Comparison of ENCODE assay signal across 18 cellular contexts in the genomic region with DNA sequence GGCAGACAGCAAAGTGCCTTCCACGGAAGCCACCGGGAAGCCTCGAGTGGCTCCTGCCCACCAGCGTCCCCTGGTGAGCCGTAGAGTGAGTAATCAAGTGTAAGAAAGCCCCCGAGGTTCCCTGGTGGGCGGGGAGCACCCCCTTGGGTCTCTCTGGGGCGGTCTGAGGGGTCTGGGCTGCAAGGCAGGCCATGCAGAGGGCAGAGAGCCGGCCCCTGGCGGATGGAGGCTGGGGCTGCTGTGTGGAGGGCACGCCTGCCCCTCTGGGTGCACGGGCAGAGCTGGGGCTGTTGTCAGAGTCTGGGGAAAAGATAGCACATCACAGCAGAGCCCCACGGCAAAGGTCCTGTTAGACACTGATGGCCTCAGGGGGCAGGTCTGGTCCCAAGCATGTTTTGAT.
"Had no signal": no experiment of that assay in that cellular context is flagged by ENCODE, and none has a peak within 500 bp of the region (broad histone marks: within the 10 kb centered on the region; RNA-seq: fewer than 3 reads in every experiment).

No MANE protein-coding gene starts in this region.

- DNase-seq: activated CD4-positive, alpha-beta memory T cell treated with anti-CD3 and anti-CD28 coated beads for 36 hours; activated CD4-positive, alpha-beta T cell treated with anti-CD3 and anti-CD28 coated beads for 48 hours; activated CD4-positive, CD25-positive, alpha-beta regulatory T cell treated with anti-CD3 and anti-CD28 coated beads, Interleukin-2, amount 50 U/mL, for 72 hours; activated CD8-positive, alpha-beta memory T cell treated with anti-CD3 and anti-CD28 coated beads for 24 hours; activated effector memory CD4-positive, alpha-beta T cell treated with anti-CD3 and anti-CD28 coated beads, Interleukin-2, amount 50 U/mL, for 16 hours; activated naive CD4-positive, alpha-beta T cell treated with Interleukin-2 at 50 U/mL for 16 hours; activated T-cell treated with anti-CD3 and anti-CD28 coated beads, Interleukin-2, amount 50 U/mL, for 4 hours; body of pancreas; Kasumi-1; KBM-7; NCI-H1105 treated with DMSO at 0.1 percent for 48 hours; NCI-H146; NCI-H187 treated with DMSO at 0.1 percent for 48 hours; NCI-H2081 treated with DMSO at 0.1 percent for 48 hours; NCI-H524; PC-3; SHP77 treated with DMSO at 0.1 percent for 48 hours had no signal

- H3K27me3 ChIP-seq: body of pancreas had no signal

- H3K4me3 ChIP-seq: body of pancreas had no signal

- H3K9me3 ChIP-seq: body of pancreas had no signal

- H3K27ac ChIP-seq: body of pancreas had no signal

- ATAC-seq: activated T-cell treated with anti-CD3 and anti-CD28 coated beads, Interleukin-2, amount 50 U/mL, for 4 hours; body of pancreas; PC-3; WTC11 had no signal
